31 cellular contexts compared by ENCODE assay signal in the genomic region with DNA sequence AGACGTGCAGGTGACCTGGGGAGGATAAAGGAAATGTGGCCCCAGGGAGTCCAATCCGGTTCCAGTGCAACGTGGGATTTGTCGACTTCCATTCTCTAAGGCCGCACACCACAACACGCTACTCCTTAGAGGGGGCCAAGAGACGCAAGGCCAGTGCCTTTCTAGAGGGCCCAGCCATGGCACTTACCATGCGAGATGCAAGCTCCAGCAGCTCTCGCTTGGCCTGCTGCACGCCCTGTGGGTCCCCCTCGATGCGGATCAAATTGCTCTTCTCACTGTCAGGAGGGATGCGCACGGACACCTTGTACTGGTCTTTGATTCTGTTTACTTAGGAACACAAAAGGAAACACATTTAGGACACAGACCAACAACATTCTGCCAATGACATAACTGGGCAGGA.
"Had no signal": no experiment of that assay in that cellular context is flagged by ENCODE, and none has a peak within 500 bp of the region (broad histone marks: within the 10 kb centered on the region; RNA-seq: fewer than 3 reads in every experiment).

No MANE protein-coding gene starts in this region.

- H3K4me2 ChIP-seq: KMS-11, PC-9 had no signal

- H2AFZ ChIP-seq: PC-9 had no signal

- DNase-seq: activated CD4-positive, alpha-beta T cell treated with anti-CD3 and anti-CD28 coated beads for 1 hour; activated CD4-positive, alpha-beta T cell treated with anti-CD3 and anti-CD28 coated beads for 48 hours; activated CD4-positive, alpha-beta T cell treated with anti-CD3 and anti-CD28 coated beads, Interleukin-2, amount 50 U/mL, for 4 hours; activated CD4-positive, CD25-positive, alpha-beta regulatory T cell; activated CD8-positive, alpha-beta T cell treated with anti-CD3 and anti-CD28 coated beads for 36 hours; activated gamma-delta T cell; activated naive CD4-positive, alpha-beta T cell treated with anti-CD3 and anti-CD28 coated beads for 36 hours; activated naive CD8-positive, alpha-beta T cell treated with anti-CD3 and anti-CD28 coated beads, Interleukin-2, amount 50 U/mL, for 24 hours; activated T-cell treated with anti-CD3 and anti-CD28 coated beads, Interleukin-2, amount 50 U/mL, for 24 hours; caudate nucleus; cerebellar nuclear complex; MM.1S; MV-4-11; NCI-H1092; NCI-H1436 treated with DMSO at 0.1 percent for 48 hours; NCI-H1694 treated with DMSO at 0.1 percent for 48 hours; NCI-H2029 treated with DMSO at 0.1 percent for 48 hours; NCI-H2107; NCI-H226; NCI-H446 treated with DMSO at 0.1 percent for 48 hours; NCI-H524; NCI-H69; NK-92 treated with Interleukin-12 subunit alpha and Interleukin-12 subunit beta, amount 100 ng/mL, for 24 hours; PC-9; Right ventricle myocardium superior; SW 1271; T-helper 1 cell; T-helper 2 cell; T-helper 9 cell; WERI-Rb-1 had no signal

- H3K27ac ChIP-seq: KMS-11, PC-9, WERI-Rb-1 had no signal

- ATAC-seq: activated CD8-positive, alpha-beta T cell treated with anti-CD3 and anti-CD28 coated beads for 36 hours; activated naive CD8-positive, alpha-beta T cell treated with anti-CD3 and anti-CD28 coated beads, Interleukin-2, amount 50 U/mL, for 24 hours had no signal

- H3K9ac ChIP-seq: KMS-11 had no signal

- H3K4me3 ChIP-seq: PC-9 had no signal
